8 cellular contexts compared by ENCODE assay signal in the genomic region with DNA sequence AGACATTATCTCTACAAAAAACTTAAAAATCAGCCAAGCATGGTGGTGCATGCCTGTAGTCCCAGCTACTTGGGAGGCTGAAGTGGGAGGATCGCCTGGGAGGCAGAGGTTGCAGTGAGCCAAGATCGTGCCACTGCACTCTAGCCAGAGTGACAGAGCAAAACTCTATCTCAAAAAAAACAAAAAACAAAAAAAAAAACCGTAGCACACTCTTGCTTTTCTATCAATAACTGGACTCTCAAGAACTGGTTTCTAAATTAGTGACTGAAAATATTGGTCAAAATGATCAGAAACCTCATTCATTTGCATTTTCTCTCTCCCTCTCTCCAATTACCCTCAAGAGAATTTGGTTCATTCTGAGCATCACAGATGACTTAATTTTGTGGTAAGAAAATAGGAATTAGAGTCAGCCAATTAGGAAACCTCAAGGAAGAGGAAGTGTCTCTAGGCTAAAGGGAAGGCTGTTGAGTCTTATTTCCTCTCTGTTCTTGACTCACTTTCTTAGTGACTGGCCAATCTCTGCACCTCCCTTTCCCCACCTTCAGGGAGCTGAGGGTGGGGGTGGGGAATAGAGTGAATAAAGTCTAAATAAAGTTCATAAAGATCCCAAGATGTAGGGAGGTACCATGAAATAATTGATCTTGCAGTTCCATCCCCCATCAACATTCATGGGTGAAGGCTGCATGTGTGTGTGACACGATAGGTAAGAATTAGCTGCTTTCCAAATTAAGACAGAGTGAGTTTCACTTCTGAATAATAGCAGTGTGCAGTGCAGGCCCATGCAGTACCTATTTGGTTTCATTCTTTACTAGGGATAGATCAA. TPM values are rescaled to one million over a fixed set of nuclear protein-coding genes. Genes with fewer than 3 reads are reported as not detected.
DNase-seq lines count a peak whose midpoint lies in the region; ATAC-seq lines count a peak whose summit lies in the region.

No MANE protein-coding gene starts in this region.

- intact Hi-C loops in left ventricle myocardium superior (cut with micrococcal nuclease): no loop called here
- intact Hi-C loops in head of caudate nucleus (cut with DNase I): loop anchor here (5.0 kb wide), 1 partner anchor 52 kb away; no protein-coding TSS in a partner anchor

- peak; percentile 70 for ATAC-seq in GM18873 (IDR thresholded peaks at IDR 0.05; ENCODE audit: low FRiP score, unreplicated experiment)
- ATAC-seq in HG03045 (IDR thresholded peaks at IDR 0.05; ENCODE audit: unreplicated experiment): peak; percentile 66
- peak; percentile 66 for ATAC-seq in left ventricle myocardium superior

- DNase-seq in A172 (ENCODE audit: low spot score): peak; percentile 4
- DNase-seq in RPMI7951 (ENCODE audit: low read depth): peak; percentile 6
- no peak for DNase-seq in left ventricle myocardium superior
- DNase-seq in epidermal melanocyte (ENCODE audit: insufficient read length, low spot score): no peak
- no peak for DNase-seq in head of caudate nucleus
- DNase-seq in central memory CD4-positive, alpha-beta T cell: no peak

RNA-seq across cellular contexts. Expression of gene PSMA6, which starts 6.8 kb away (rescaled TPM):
- 309 and 344 TPM in 2 replicates for total RNA-seq in A172 (2014; rRNA removed; shearing (Covaris generic))
- 371 and 402 TPM in 2 replicates for total RNA-seq in RPMI7951 (2014; rRNA removed; shearing (Covaris generic))
- 185 TPM for total RNA-seq in left ventricle myocardium superior

Comparison
In these comparisons a context has a peak if more than half of its experiments do, and no peak if none do; other contexts are left out.
1. DNase-seq: peak in A172 (single experiment) and RPMI7951 (single experiment); none in left ventricle myocardium superior (single experiment), epidermal melanocyte (single experiment), head of caudate nucleus (0 of 42) and central memory CD4-positive, alpha-beta T cell (single experiment).
2. Peak in every context shown above with its lines, with median percentiles within 50 percentile points of each other: ATAC-seq.